Comparison of ENCODE assay signal across 1 cellular context in genomic region chr5:68239485-68239884, GRCh38.
A peak's percentile ranks its signal among the peaks of the same experiment; 100 is the strongest.
TF ChIP-seq lines count a peak whose summit lies in the region.

No MANE protein-coding gene starts in this region.

TF ChIP-seq in HepG2, 621 proteins besides CTCF, POLR2A, EP300 and RAD21 (continued from another document and continues in another):
- TF ChIP-seq ZNF362 (CRISPR knock-in tag; IDR thresholded peaks at IDR 0.05; ENCODE audit: borderline replicate concordance) (peak; percentile 48; the same call in 1 of the 2 replicates), CEBPG (CRISPR knock-in tag; IDR thresholded peaks at IDR 0.05) (peak; percentile 96), ESRRA (CRISPR knock-in tag; IDR thresholded peaks at IDR 0.05; ENCODE audit: low read depth) (peak; percentile 97), SRSF1 (optimal IDR thresholded peaks at IDR 0.05; ENCODE audit: low read depth, low read length) (no peak), ZNF547 (CRISPR knock-in tag; IDR thresholded peaks at IDR 0.05) (no peak), NFIB (CRISPR knock-in tag; IDR thresholded peaks at IDR 0.05; ENCODE audit: borderline replicate concordance) (no peak), HNRNPK (IDR thresholded peaks at IDR 0.05; ENCODE audit: low read depth, low read length, poor library complexity, severe bottlenecking) (no peak), ZNF263 (CRISPR knock-in tag; IDR thresholded peaks at IDR 0.05) (0 out of 2 replicates have a peak, but pooled peaks have one; percentile 24), BRCA1 (CRISPR knock-in tag; IDR thresholded peaks at IDR 0.05) (0 out of 2 replicates have a peak, but pooled peaks have one; percentile 56), NFKBIZ (CRISPR knock-in tag; IDR thresholded peaks at IDR 0.05) (peak; percentile 87; the same call in 1 of the 2 replicates), THAP11 (CRISPR knock-in tag; IDR thresholded peaks at IDR 0.05) (peak; percentile 67; the same call in 1 of the 2 replicates), SYNCRIP (IDR thresholded peaks at IDR 0.05; ENCODE audit: insufficient read depth, low read depth, low read length) (no peak), ZBTB40 (IDR thresholded peaks at IDR 0.05) (no peak), ZBTB40 (CRISPR knock-in tag; IDR thresholded peaks at IDR 0.05) (0 out of 2 replicates have a peak, but pooled peaks have one; percentile 32), ATRX (CRISPR knock-in tag; IDR thresholded peaks at IDR 0.05; ENCODE audit: borderline replicate concordance) (no peak), ZNF136 (CRISPR knock-in tag; IDR thresholded peaks at IDR 0.05; ENCODE audit: low read depth) (no peak), ZNF770 (CRISPR knock-in tag; IDR thresholded peaks at IDR 0.05) (no peak), ZNF543 (CRISPR knock-in tag; IDR thresholded peaks at IDR 0.05) (no peak), ZFP37 (CRISPR knock-in tag; IDR thresholded peaks at IDR 0.05; ENCODE audit: borderline replicate concordance) (peak; percentile 55; the same call in 1 of the 2 replicates), ZNF232 (CRISPR knock-in tag; IDR thresholded peaks at IDR 0.05; ENCODE audit: borderline replicate concordance) (peak; percentile 56; the same call in 1 of the 2 replicates), KLF12 (CRISPR knock-in tag; IDR thresholded peaks at IDR 0.05; ENCODE audit: borderline replicate concordance) (no peak), ISL2 (CRISPR knock-in tag; IDR thresholded peaks at IDR 0.05) (peak; percentile 95), CCAR2 (optimal IDR thresholded peaks at IDR 0.05; ENCODE audit: low read depth, low read length) (no peak), ATAD3A (CRISPR knock-in tag; IDR thresholded peaks at IDR 0.05) (no peak), MAX (IDR thresholded peaks at IDR 0.05) (peak; percentile 68), ZNF331 (CRISPR knock-in tag; IDR thresholded peaks at IDR 0.05) (peak; percentile 77; the same call in 1 of the 2 replicates), ZFP91 (CRISPR knock-in tag; IDR thresholded peaks at IDR 0.05; ENCODE audit: borderline replicate concordance) (peak; percentile 72), FOXA1 (IDR thresholded peaks at IDR 0.05) (no peak), FOXA1 (CRISPR knock-in tag; IDR thresholded peaks at IDR 0.05) (peak; percentile 90), ZC3H13 (CRISPR knock-in tag; IDR thresholded peaks at IDR 0.05) (no peak), SALL2 (CRISPR knock-in tag; IDR thresholded peaks at IDR 0.05) (0 out of 2 replicates have a peak, but pooled peaks have one; percentile 39), HNF1A (IDR thresholded peaks at IDR 0.05; ENCODE audit: low read depth) (peak; percentile 91), HNF1A (CRISPR knock-in tag; IDR thresholded peaks at IDR 0.05; ENCODE audit: borderline replicate concordance) (peak; percentile 97), ZNF616 (CRISPR knock-in tag; IDR thresholded peaks at IDR 0.05; ENCODE audit: low read depth) (no peak), CHD4 (IDR thresholded peaks at IDR 0.05; ENCODE audit: borderline replicate concordance, low read length) (no peak), ZSCAN20 (CRISPR knock-in tag; IDR thresholded peaks at IDR 0.05; ENCODE audit: borderline replicate concordance) (0 out of 2 replicates have a peak, but pooled peaks have one; percentile 37), NCOA5 (CRISPR knock-in tag; IDR thresholded peaks at IDR 0.05) (no peak), THRA (CRISPR knock-in tag; IDR thresholded peaks at IDR 0.05; ENCODE audit: borderline replicate concordance) (peak; percentile 93), RNF2 (conservative IDR thresholded peaks at IDR 0.05; ENCODE audit: low read depth) (no peak), GABPB1 (CRISPR knock-in tag; IDR thresholded peaks at IDR 0.05) (peak; percentile 70), MZF1 (CRISPR knock-in tag; IDR thresholded peaks at IDR 0.05; ENCODE audit: borderline replicate concordance) (no peak), ZNF468 (CRISPR knock-in tag; IDR thresholded peaks at IDR 0.05) (no peak), YEATS4 (CRISPR knock-in tag; IDR thresholded peaks at IDR 0.05; ENCODE audit: borderline replicate concordance) (peak; percentile 48; the same call in 1 of the 2 replicates), ZNF101 (CRISPR knock-in tag; IDR thresholded peaks at IDR 0.05; ENCODE audit: borderline replicate concordance, low read depth) (no peak), ZNF556 (CRISPR knock-in tag; IDR thresholded peaks at IDR 0.05; ENCODE audit: borderline replicate concordance) (peak; percentile 79; the same call in 1 of the 2 replicates), ZNF207 (IDR thresholded peaks at IDR 0.05; ENCODE audit: borderline replicate concordance) (no peak), ZNF7 (CRISPR knock-in tag; IDR thresholded peaks at IDR 0.05) (no peak), ZNF841 (CRISPR knock-in tag; IDR thresholded peaks at IDR 0.05; ENCODE audit: borderline replicate concordance) (no peak), MAFF (IDR thresholded peaks at IDR 0.05; ENCODE audit: low read depth, low read length) (no peak)
